ENCODE assay signal across 10 cellular contexts in the genomic region with DNA sequence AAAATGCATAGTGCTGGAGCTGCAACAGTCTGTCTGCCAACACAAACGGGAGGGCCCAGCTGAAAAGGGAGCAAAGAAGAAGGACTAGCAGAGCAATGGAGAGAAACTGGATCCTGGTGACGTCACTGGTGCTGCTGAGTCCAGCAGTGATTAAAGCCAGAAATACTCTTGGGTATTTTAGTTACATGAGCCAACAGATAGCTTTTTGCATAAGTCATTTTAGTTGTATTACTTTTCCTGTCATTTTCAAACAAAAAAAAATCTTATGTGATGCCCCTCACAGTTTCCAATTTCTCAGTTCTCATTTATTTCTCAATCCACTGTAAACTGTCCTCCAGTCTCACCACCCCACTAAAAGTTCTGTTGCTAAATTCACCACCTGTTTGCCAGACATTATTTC. TPM values are rescaled to one million over a fixed set of nuclear protein-coding genes. Genes with fewer than 3 reads are reported as not detected.
DNase-seq lines count a peak whose midpoint lies in the region; ATAC-seq and TF ChIP-seq lines count a peak whose summit lies in the region.
"Had no signal": no experiment of that assay in that cellular context is flagged by ENCODE, and none has a peak within 500 bp of the region (broad histone marks: within the 10 kb centered on the region; RNA-seq: fewer than 3 reads in every experiment).

No MANE protein-coding gene starts in this region.

- peak; percentile 77 for ATAC-seq in gastrocnemius medialis
- ATAC-seq: natural killer cell had no signal

- H3K27ac ChIP-seq in ascending aorta = peak overlapping the region; percentile 61 to 83
- peak overlapping the region; percentile 60 for H3K27ac ChIP-seq in left ventricle myocardium inferior (replicated peaks)
- H3K27ac ChIP-seq in gastrocnemius medialis = no peak overlapping the region

- TF ChIP-seq CTCF in ascending aorta (IDR thresholded peaks at IDR 0.05) = no peak
- TF ChIP-seq CTCF in left ventricle myocardium inferior (IDR thresholded peaks at IDR 0.05; ENCODE audit: borderline replicate concordance) = no peak
- TF ChIP-seq CTCF in gastrocnemius medialis (IDR thresholded peaks at IDR 0.05 in 4 of 5, conservative IDR thresholded peaks at IDR 0.05 in 1 of 5) = no peak

- DNase-seq in GM04504 (ENCODE audit: low read depth) (peak; percentile 88), ascending aorta (ENCODE audit: low spot score in 2 of 2) (peak in 1 of 2 donors; percentile 91), left ventricle myocardium inferior (peak; percentile 66), gastrocnemius medialis (peak; percentile 36 to 52), NCI-H69 (lab: John Stamatoyannopoulos, UW) (no peak), NCI-H1092 treated with DMSO at 0.1 percent for 48 hours (lab: John Stamatoyannopoulos, UW) (no peak), GDM1 (lab: John Stamatoyannopoulos, UW) (no peak), DMS53 (lab: John Stamatoyannopoulos, UW) (no peak)
- DNase-seq: activated naive CD8-positive, alpha-beta T cell treated with anti-CD3 and anti-CD28 coated beads, Interleukin-2, amount 10 ng/mL, durations not matched to agents 7 days and 5 days; natural killer cell had no signal

- no peaks in the 10 kb centered on the region for H3K36me3 ChIP-seq in ascending aorta
- no peaks in the 10 kb centered on the region for H3K36me3 ChIP-seq in left ventricle myocardium inferior
- H3K36me3 ChIP-seq in gastrocnemius medialis = no peaks in the 10 kb centered on the region

- no peak overlapping the region for H3K4me3 ChIP-seq in ascending aorta
- no peak overlapping the region for H3K4me3 ChIP-seq in left ventricle myocardium inferior
- peak overlapping the region in 1 of 4 donors; percentile 9 for H3K4me3 ChIP-seq in gastrocnemius medialis

- intact Hi-C loops in ascending aorta (cut with DNase I) (loop anchor here (2.0 to 10.0 kb wide), 2 partner anchors 39 to 213 kb away; a partner anchor contains a TSS), left ventricle myocardium inferior (cut with micrococcal nuclease) (no loop called here), gastrocnemius medialis (cut with DNase I; ENCODE audit: low total_unique reads) (no loop called here)

- in situ Hi-C loops in gastrocnemius medialis (cut with MboI; ENCODE audit: low sequenced_read_pairs in 4 of 4) = no loop called here

- no peak for TF ChIP-seq POLR2A in gastrocnemius medialis (IDR thresholded peaks at IDR 0.05)

- H3K9me3 ChIP-seq in ascending aorta (no peaks in the 10 kb centered on the region), left ventricle myocardium inferior (replicated peaks) (no peaks in the 10 kb centered on the region), gastrocnemius medialis (no peaks in the 10 kb centered on the region)

- no peaks in the 10 kb centered on the region for H3K27me3 ChIP-seq in ascending aorta
- no peaks in the 10 kb centered on the region for H3K27me3 ChIP-seq in left ventricle myocardium inferior (ENCODE audit: low read depth)
- no peaks in the 10 kb centered on the region for H3K27me3 ChIP-seq in gastrocnemius medialis

- peaks cover 0 to 26% of the 10 kb centered on the region in 2 donors for H3K4me1 ChIP-seq in ascending aorta
- peaks cover 22% of the 10 kb centered on the region for H3K4me1 ChIP-seq in left ventricle myocardium inferior
- H3K4me1 ChIP-seq in gastrocnemius medialis = peaks cover 8 to 14% of the 10 kb centered on the region in 2 donors

RNA-seq across cellular contexts. Expression of a gene that starts 38.7 kb away (rescaled TPM):
- total RNA-seq in ascending aorta = 43.6 TPM
- total RNA-seq in left ventricle myocardium inferior = 254 TPM
- 100 to 1,000 TPM in 3 of 4 donors, 10 to 100 TPM in 1; 98.1 to 152 (median 118) TPM for total RNA-seq in gastrocnemius medialis

Comparison
In these comparisons a context has a peak if more than half of its experiments do, and no peak if none do; other contexts are left out.
1. DNase-seq: peak in GM04504 (single experiment), left ventricle myocardium inferior (single experiment) and gastrocnemius medialis (2 of 2); none in NCI-H69 (single experiment), NCI-H1092 treated with DMSO at 0.1 percent for 48 hours (single experiment), GDM1 (single experiment) and DMS53 (single experiment).
2. H3K27ac ChIP-seq: peak in ascending aorta (2 of 2) and left ventricle myocardium inferior (single experiment); none in gastrocnemius medialis (0 of 4).